Comparison of ENCODE assay signal across 1 cellular context in the genomic region with DNA sequence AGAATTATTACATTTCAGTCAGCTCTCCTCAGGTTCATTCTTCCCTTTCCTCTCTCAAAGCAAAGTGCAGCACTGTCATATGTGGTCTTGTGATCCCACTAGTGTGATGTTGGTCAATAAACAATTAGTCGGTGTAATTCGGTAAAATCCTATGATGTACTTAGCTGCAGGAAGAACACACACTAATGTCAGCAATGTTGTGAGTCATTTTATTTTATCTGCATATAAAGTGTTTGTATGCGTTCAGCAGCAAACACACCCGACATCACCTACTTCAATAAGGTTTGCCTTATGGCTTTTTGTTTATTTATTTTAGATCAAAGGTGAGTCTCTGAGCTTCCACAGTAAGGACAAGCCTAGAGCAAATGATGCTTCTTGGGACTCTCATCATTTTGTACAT.
A peak's percentile ranks its signal among the peaks of the same experiment; 100 is the strongest.
TF ChIP-seq lines count a peak whose summit lies in the region.

No MANE protein-coding gene starts in this region.

TF ChIP-seq in HepG2, 621 proteins besides CTCF, POLR2A, EP300 and RAD21:
- TF ChIP-seq PPARG (CRISPR knock-in tag; conservative IDR thresholded peaks at IDR 0.05), result peak; percentile 53
- TF ChIP-seq RFX3 (CRISPR knock-in tag; IDR thresholded peaks at IDR 0.05), result no peak
- TF ChIP-seq HNRNPH1 (optimal IDR thresholded peaks at IDR 0.05; ENCODE audit: low read depth, low read length), result no peak
